ENCODE assay signal across 1 cellular context in the genomic region with DNA sequence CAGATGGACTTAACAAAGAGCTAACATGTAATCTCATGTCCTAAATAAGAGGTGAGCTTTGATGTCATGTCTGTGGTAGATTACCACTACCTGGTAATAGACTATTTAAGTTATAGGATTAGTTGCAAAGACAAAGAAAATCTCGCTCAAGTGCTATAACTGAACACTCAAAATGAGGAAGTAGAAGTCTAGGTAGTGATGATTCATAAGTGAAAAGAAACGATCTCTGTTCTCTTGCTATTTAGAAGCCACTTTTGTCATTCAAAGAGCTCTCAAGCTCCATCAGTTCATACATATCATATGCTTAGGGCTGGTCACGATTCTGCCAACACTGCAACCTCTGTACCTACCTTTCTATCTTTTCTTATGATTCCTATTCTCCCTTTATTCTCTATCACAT.
TF ChIP-seq lines count a peak whose summit lies in the region.

No MANE protein-coding gene starts in this region.

TF ChIP-seq in GM12878, 131 proteins besides CTCF, POLR2A, EP300 and RAD21 (continued from another document):
- TF ChIP-seq, protein P1, sequence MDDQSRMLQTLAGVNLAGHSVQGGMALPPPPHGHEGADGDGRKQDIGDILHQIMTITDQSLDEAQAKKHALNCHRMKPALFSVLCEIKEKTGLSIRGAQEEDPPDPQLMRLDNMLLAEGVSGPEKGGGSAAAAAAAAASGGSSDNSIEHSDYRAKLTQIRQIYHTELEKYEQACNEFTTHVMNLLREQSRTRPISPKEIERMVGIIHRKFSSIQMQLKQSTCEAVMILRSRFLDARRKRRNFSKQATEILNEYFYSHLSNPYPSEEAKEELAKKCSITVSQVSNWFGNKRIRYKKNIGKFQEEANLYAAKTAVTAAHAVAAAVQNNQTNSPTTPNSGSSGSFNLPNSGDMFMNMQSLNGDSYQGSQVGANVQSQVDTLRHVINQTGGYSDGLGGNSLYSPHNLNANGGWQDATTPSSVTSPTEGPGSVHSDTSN (IDR thresholded peaks at IDR 0.05; ENCODE audit: insufficient replicate concordance, low read depth, low read length) = no peak
- no peak for TF ChIP-seq PML (IDR thresholded peaks at IDR 0.05; ENCODE audit: low read length)
- no peak for TF ChIP-seq ZNF274 (IDR thresholded peaks at IDR 0.05; ENCODE audit: insufficient read depth, insufficient read length)
- TF ChIP-seq SUZ12 (IDR thresholded peaks at IDR 0.05; ENCODE audit: unreplicated experiment) = no peak
- TF ChIP-seq, protein P2, sequence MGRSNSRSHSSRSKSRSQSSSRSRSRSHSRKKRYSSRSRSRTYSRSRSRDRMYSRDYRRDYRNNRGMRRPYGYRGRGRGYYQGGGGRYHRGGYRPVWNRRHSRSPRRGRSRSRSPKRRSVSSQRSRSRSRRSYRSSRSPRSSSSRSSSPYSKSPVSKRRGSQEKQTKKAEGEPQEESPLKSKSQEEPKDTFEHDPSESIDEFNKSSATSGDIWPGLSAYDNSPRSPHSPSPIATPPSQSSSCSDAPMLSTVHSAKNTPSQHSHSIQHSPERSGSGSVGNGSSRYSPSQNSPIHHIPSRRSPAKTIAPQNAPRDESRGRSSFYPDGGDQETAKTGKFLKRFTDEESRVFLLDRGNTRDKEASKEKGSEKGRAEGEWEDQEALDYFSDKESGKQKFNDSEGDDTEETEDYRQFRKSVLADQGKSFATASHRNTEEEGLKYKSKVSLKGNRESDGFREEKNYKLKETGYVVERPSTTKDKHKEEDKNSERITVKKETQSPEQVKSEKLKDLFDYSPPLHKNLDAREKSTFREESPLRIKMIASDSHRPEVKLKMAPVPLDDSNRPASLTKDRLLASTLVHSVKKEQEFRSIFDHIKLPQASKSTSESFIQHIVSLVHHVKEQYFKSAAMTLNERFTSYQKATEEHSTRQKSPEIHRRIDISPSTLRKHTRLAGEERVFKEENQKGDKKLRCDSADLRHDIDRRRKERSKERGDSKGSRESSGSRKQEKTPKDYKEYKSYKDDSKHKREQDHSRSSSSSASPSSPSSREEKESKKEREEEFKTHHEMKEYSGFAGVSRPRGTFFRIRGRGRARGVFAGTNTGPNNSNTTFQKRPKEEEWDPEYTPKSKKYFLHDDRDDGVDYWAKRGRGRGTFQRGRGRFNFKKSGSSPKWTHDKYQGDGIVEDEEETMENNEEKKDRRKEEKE (IDR thresholded peaks at IDR 0.05) = no peak
- peak; percentile 95 for TF ChIP-seq BACH1 (IDR thresholded peaks at IDR 0.05; ENCODE audit: borderline replicate concordance)
- TF ChIP-seq FOXK2 (IDR thresholded peaks at IDR 0.05) = no peak
- TF ChIP-seq, protein P3, sequence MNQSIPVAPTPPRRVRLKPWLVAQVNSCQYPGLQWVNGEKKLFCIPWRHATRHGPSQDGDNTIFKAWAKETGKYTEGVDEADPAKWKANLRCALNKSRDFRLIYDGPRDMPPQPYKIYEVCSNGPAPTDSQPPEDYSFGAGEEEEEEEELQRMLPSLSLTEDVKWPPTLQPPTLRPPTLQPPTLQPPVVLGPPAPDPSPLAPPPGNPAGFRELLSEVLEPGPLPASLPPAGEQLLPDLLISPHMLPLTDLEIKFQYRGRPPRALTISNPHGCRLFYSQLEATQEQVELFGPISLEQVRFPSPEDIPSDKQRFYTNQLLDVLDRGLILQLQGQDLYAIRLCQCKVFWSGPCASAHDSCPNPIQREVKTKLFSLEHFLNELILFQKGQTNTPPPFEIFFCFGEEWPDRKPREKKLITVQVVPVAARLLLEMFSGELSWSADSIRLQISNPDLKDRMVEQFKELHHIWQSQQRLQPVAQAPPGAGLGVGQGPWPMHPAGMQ (IDR thresholded peaks at IDR 0.05; ENCODE audit: borderline replicate concordance) = no peak
